Comparison of ENCODE assay signal across 7 cellular contexts in genomic region chr3:65342084-65342683, GRCh38.
DNase-seq lines count a peak whose midpoint lies in the region; ATAC-seq, FAIRE-seq and TF ChIP-seq lines count a peak whose summit lies in the region.

No MANE protein-coding gene starts in this region.

- H3K79me2 ChIP-seq in endothelial cell of umbilical vein (ENCODE audit: control insufficient read depth, insufficient read depth, low read length) (no peaks in the 10 kb centered on the region), osteoblast (ENCODE audit: insufficient read depth, low read length) (no peaks in the 10 kb centered on the region)

- DNase-seq in OCI-M1 (lab: John Stamatoyannopoulos, UW) (peak; percentile 73), endothelial cell of umbilical vein (ENCODE audit: low read depth, low spot score) (peak; percentile 60), osteoblast (ENCODE audit: insufficient read length, low spot score, missing footprints) (no peak), frontal cortex (ENCODE audit: low spot score in 2 of 2) (no peak)

- BruUV-seq in endothelial cell of umbilical vein (replicated peaks; lab: Mats Ljungman, UMichigan): no TSS peak

- no peaks in the 10 kb centered on the region for H3K36me3 ChIP-seq in endothelial cell of umbilical vein (ENCODE audit: control insufficient read depth in 2 of 2, extremely low read depth in 1 of 2, insufficient read depth in 2 of 2, low read length in 2 of 2)
- no peaks in the 10 kb centered on the region for H3K36me3 ChIP-seq in osteoblast (ENCODE audit: insufficient read depth, low read length)

- H3K4me3 ChIP-seq in endothelial cell of umbilical vein (replicated peaks in 1 of 3; ENCODE audit: insufficient read depth in 1 of 3, low read depth in 1 of 3, low read length in 3 of 3) (no peak overlapping the region), osteoblast (ENCODE audit: insufficient read depth, low read length) (no peak overlapping the region)

- intact Hi-C loops in endothelial cell of umbilical vein (cut with micrococcal nuclease): loop anchor here (1.0 to 5.0 kb wide), 7 partner anchors 69 to 855 kb away; no protein-coding TSS in a partner anchor

- dilution Hi-C loops in endothelial cell of umbilical vein (cut with MboI; ENCODE audit: extremely low pct_ligation_motif_present, low sequenced_read_pairs): no loop called here

- H2AFZ ChIP-seq in endothelial cell of umbilical vein (ENCODE audit: low read depth, low read length) (no peak overlapping the region), osteoblast (ENCODE audit: low read length) (no peak overlapping the region)

- FAIRE-seq in endothelial cell of umbilical vein (lab: Jason Lieb, UNC) (no peak), frontal cortex (lab: Jason Lieb, UNC) (no peak)

- H3K27me3 ChIP-seq in endothelial cell of umbilical vein (ENCODE audit: control insufficient read depth in 2 of 2, insufficient read depth in 2 of 2, low read length in 2 of 2) (peaks cover 0 to 2% of the 10 kb centered on the region in 2 experiments), osteoblast (ENCODE audit: insufficient read depth, low read length) (no peaks in the 10 kb centered on the region)

- H3K27ac ChIP-seq in endothelial cell of umbilical vein (ENCODE audit: insufficient read depth, low read depth, low read length) (no peak overlapping the region), osteoblast (ENCODE audit: low read depth, low read length) (no peak overlapping the region)

- H3K9me3 ChIP-seq in endothelial cell of umbilical vein (replicated peaks; ENCODE audit: control insufficient read depth, insufficient read depth, low read length) (no peaks in the 10 kb centered on the region), osteoblast (ENCODE audit: low read depth, low read length) (no peaks in the 10 kb centered on the region)

- TF ChIP-seq CTCF in GM12872 (IDR thresholded peaks at IDR 0.05; ENCODE audit: insufficient read depth, low read depth, low read length) (peak; percentile 85), endothelial cell of umbilical vein (IDR thresholded peaks at IDR 0.05; ENCODE audit: extremely low read depth in 1 of 2, insufficient read depth in 1 of 2, low read depth in 1 of 2, low read length in 2 of 2) (peak; percentile 83 to 90), osteoblast (IDR thresholded peaks at IDR 0.05; ENCODE audit: extremely low read depth, low read depth, low read length) (peak; percentile 81)

- no peak overlapping the region for H3K9ac ChIP-seq in endothelial cell of umbilical vein (replicated peaks; ENCODE audit: extremely low read depth, insufficient read depth, low read length)

- H4K20me1 ChIP-seq in endothelial cell of umbilical vein (replicated peaks; ENCODE audit: control insufficient read depth, extremely low read depth, insufficient read depth, low read length) (no peaks in the 10 kb centered on the region), osteoblast (ENCODE audit: insufficient read depth, low read length) (no peaks in the 10 kb centered on the region)

- H3K4me2 ChIP-seq in endothelial cell of umbilical vein (ENCODE audit: insufficient read depth, low read length) (no peak overlapping the region), osteoblast (ENCODE audit: insufficient read depth, low read length) (no peak overlapping the region)

- POLR2A ChIA-PET in endothelial cell of umbilical vein (lab: Charles Lee): no interaction called here

- no peak for TF ChIP-seq POLR2A in endothelial cell of umbilical vein (IDR thresholded peaks at IDR 0.05; ENCODE audit: low read depth, low read length)

- no peaks in the 10 kb centered on the region for H3K9me1 ChIP-seq in endothelial cell of umbilical vein (replicated peaks; ENCODE audit: control insufficient read depth, extremely low read depth, insufficient read depth, low read length)

- CTCF ChIA-PET in endothelial cell of umbilical vein (lab: Charles Lee): interaction anchor here (0.5 to 1.4 kb wide), 22 partner anchors 8 to 854 kb away, joined by 3 to 9 read pairs (median 5); no protein-coding TSS in a partner anchor

- H3K4me1 ChIP-seq in endothelial cell of umbilical vein (ENCODE audit: control insufficient read depth, extremely low read depth, insufficient read depth, low read length) (no peaks in the 10 kb centered on the region), osteoblast (ENCODE audit: insufficient read depth, low read length) (no peaks in the 10 kb centered on the region)

- ATAC-seq in HG02610 (IDR thresholded peaks at IDR 0.05; ENCODE audit: unreplicated experiment) (peak; percentile 72), HG03095 (IDR thresholded peaks at IDR 0.05; ENCODE audit: unreplicated experiment) (no peak)

TF ChIP-seq in endothelial cell of umbilical vein, 7 proteins besides CTCF, POLR2A, EP300 and RAD21:
- TF ChIP-seq GATA2 (IDR thresholded peaks at IDR 0.05; ENCODE audit: insufficient read depth, insufficient read length, low read depth, low read length): no peak
- no peak for TF ChIP-seq JUN (IDR thresholded peaks at IDR 0.05; ENCODE audit: borderline replicate concordance, insufficient read depth, insufficient read length, low read depth)
- TF ChIP-seq EZH2 (IDR thresholded peaks at IDR 0.05; ENCODE audit: borderline replicate concordance, low read depth, low read length, severe bottlenecking): no peak
- TF ChIP-seq MYC (IDR thresholded peaks at IDR 0.05; ENCODE audit: low read depth, low read length): no peak
- no peak for TF ChIP-seq FOS (IDR thresholded peaks at IDR 0.05; ENCODE audit: borderline replicate concordance, insufficient read depth, low read length)
- TF ChIP-seq MAX (IDR thresholded peaks at IDR 0.05; ENCODE audit: insufficient read depth, insufficient read length): no peak
- no peak for TF ChIP-seq POLR2AphosphoS5 (IDR thresholded peaks at IDR 0.05; ENCODE audit: insufficient read depth, low read depth, low read length)

Comparison
In these comparisons a context has a peak if more than half of its experiments do, and no peak if none do; other contexts are left out.
1. DNase-seq: peak in OCI-M1 (single experiment) and endothelial cell of umbilical vein (single experiment); none in osteoblast (single experiment) and frontal cortex (0 of 2).
2. Peak in every context shown above with its lines, with median percentiles within 50 percentile points of each other: CTCF ChIP-seq.